In genomic region chr18:36315736-36316135, GRCh38 we compare ENCODE assay signal across 15 cellular contexts. TPM values are rescaled to one million over a fixed set of nuclear protein-coding genes. Genes with fewer than 3 reads are reported as not detected.
DNase-seq lines count a peak whose midpoint lies in the region; ATAC-seq, FAIRE-seq and TF ChIP-seq lines count a peak whose summit lies in the region.
"Had no signal": no experiment of that assay in that cellular context is flagged by ENCODE, and none has a peak within 500 bp of the region (broad histone marks: within the 10 kb centered on the region; RNA-seq: fewer than 3 reads in every experiment).

No MANE protein-coding gene starts in this region.

- intact Hi-C loops in PC-9 (cut with micrococcal nuclease; ENCODE audit: unreplicated experiment), result no loop called here

- TF ChIP-seq POLR2A in H1 (IDR thresholded peaks at IDR 0.05; ENCODE audit: control extremely low read depth in 1 of 2, low read depth in 2 of 2, low read length in 2 of 2), result no peak

- H3K18ac ChIP-seq in H1 (ENCODE audit: extremely low read depth, low read length), result no peak overlapping the region

- no peaks in the 10 kb centered on the region for H3K23me2 ChIP-seq in H1 (ENCODE audit: low read depth, low read length)

- H3K9me3 ChIP-seq in PC-9 (ENCODE audit: insufficient read depth, low read depth) (no peaks in the 10 kb centered on the region), H1 (ENCODE audit: insufficient read depth in 2 of 2, low read depth in 1 of 2, low read length in 1 of 2) (no peaks in the 10 kb centered on the region)

- no peak overlapping the region for H3K9ac ChIP-seq in H1 (replicated peaks in 1 of 4; ENCODE audit: extremely low read depth in 1 of 4, low read depth in 3 of 4, low read length in 3 of 4)
- H3K9ac ChIP-seq: BLaER1 treated with 17β-estradiol and CSF1 and Interleukin-3, amounts not matched to agents 10 nM and 100 nM had no signal

- ATAC-seq in GM18502 (IDR thresholded peaks at IDR 0.05; ENCODE audit: poor library complexity, unreplicated experiment), result no peak
- ATAC-seq: activated CD4-positive, CD25-positive, alpha-beta regulatory T cell treated with anti-CD3 and anti-CD28 coated beads, Interleukin-2, amount 50 U/mL, for 24 hours; activated T-helper 17 cell treated with anti-CD3 and anti-CD28 coated beads, Interleukin-2, amount 50 U/mL, for 72 hours had no signal

- H4K20me1 ChIP-seq in PC-9 (ENCODE audit: insufficient read depth), result no peaks in the 10 kb centered on the region
- H4K20me1 ChIP-seq in H1 (replicated peaks in 1 of 2; ENCODE audit: control insufficient read depth in 1 of 2, insufficient read depth in 2 of 2, low read length in 2 of 2), result no peaks in the 10 kb centered on the region
- H4K20me1 ChIP-seq: BLaER1 treated with 17β-estradiol and CSF1 and Interleukin-3, amounts not matched to agents 10 nM and 100 nM had no signal

- H3K27ac Mint-ChIP-seq in neural crest cell (ENCODE audit: unreplicated experiment) (peak overlapping the region; percentile 47), progenitor cell of endocrine pancreas (no peak overlapping the region)
- H3K27ac Mint-ChIP-seq: activated T-helper 17 cell treated with anti-CD3 and anti-CD28 coated beads, Interleukin-2, amount 50 U/mL, for 72 hours had no signal

- 91% methylated on average over 10 of the region's 10 CpGs; no CpG with 5 or more reads in 1 of the 2 experiments for WGBS in H1 (ENCODE audit: extremely low coverage in 1 of 2, insufficient coverage in 1 of 2, insufficient read length in 1 of 2, insufficient replicate concordance in 2 of 2, low coverage in 1 of 2, low lambda C conversion rate in 2 of 2, missing lambda C conversion rate in 1 of 2), 2 experiments

- no peak overlapping the region for H2BK15ac ChIP-seq in H1 (ENCODE audit: low read length)

- H3K4me2 ChIP-seq in PC-9 (no peak overlapping the region; the same call in 1 of the 2 replicates), H1 (ENCODE audit: insufficient read depth in 1 of 2, low read depth in 2 of 2, low read length in 2 of 2) (no peak overlapping the region)

- DNase-seq in EL, result peak; percentile 68
- DNase-seq in PC-9, result peak in 1 of 2 experiments; percentile 31
- peak in 1 of 2 experiments; percentile 30 for DNase-seq in H1 (ENCODE audit: low read depth in 1 of 2, low spot score in 2 of 2)
- DNase-seq in neural crest cell (ENCODE audit: low read depth, low spot score), result no peak
- DNase-seq in progenitor cell of endocrine pancreas (ENCODE audit: low spot score, unreplicated experiment), result no peak
- no peak for DNase-seq in NOMO-1 treated with dmso at 0.1 percent for 144 hours (lab: John Stamatoyannopoulos, UW; ENCODE audit: unreplicated experiment)
- no peak for DNase-seq in D721Med (ENCODE audit: insufficient read length, low spot score)
- DNase-seq: glutamatergic neuron, MM.1S, posterior cingulate gyrus, SIG-M5 had no signal

- no peaks in the 10 kb centered on the region; the same call in 1 of the 2 replicates for H3K79me1 ChIP-seq in H1 (ENCODE audit: low read depth, low read length)

- no peak overlapping the region for H3K56ac ChIP-seq in H1 (replicated peaks; ENCODE audit: insufficient read length, low read depth, low read length)

- no peak overlapping the region for H2BK5ac ChIP-seq in H1 (ENCODE audit: low read depth, low read length)

- no peak overlapping the region for H4K91ac ChIP-seq in H1 (replicated peaks; ENCODE audit: insufficient read length, low read length)

- H3K4me1 Mint-ChIP-seq in neural crest cell, result peaks cover 32% of the 10 kb centered on the region
- H3K4me1 Mint-ChIP-seq in progenitor cell of endocrine pancreas (ENCODE audit: low read depth), result no peaks in the 10 kb centered on the region
- H3K4me1 Mint-ChIP-seq: activated T-helper 17 cell treated with anti-CD3 and anti-CD28 coated beads, Interleukin-2, amount 50 U/mL, for 72 hours had no signal

- H3K36me3 Mint-ChIP-seq in neural crest cell (ENCODE audit: low read depth) (peaks cover 22% of the 10 kb centered on the region), progenitor cell of endocrine pancreas (ENCODE audit: insufficient read depth) (peaks cover 3% of the 10 kb centered on the region)

- H4K8ac ChIP-seq in H1 (ENCODE audit: extremely low read depth, insufficient read depth, low read length), result peak overlapping the region; percentile 35; the same call in 1 of the 2 replicates

- H4K5ac ChIP-seq in H1 (ENCODE audit: insufficient read length, low read depth, low read length), result no peak overlapping the region

- H3K9me2 ChIP-seq in PC-9 (ENCODE audit: insufficient read depth), result no peaks in the 10 kb centered on the region

- H3K9me3 Mint-ChIP-seq in neural crest cell, result peaks cover 15% of the 10 kb centered on the region
- peaks cover 19% of the 10 kb centered on the region for H3K9me3 Mint-ChIP-seq in progenitor cell of endocrine pancreas (ENCODE audit: low read depth)

- H2AK5ac ChIP-seq in H1 (ENCODE audit: low read depth, low read length), result no peak overlapping the region

- no peak overlapping the region for H3K4ac ChIP-seq in H1 (replicated peaks; ENCODE audit: insufficient read length, low read depth, low read length)

- H3K4me3 Mint-ChIP-seq in neural crest cell (no peak overlapping the region), progenitor cell of endocrine pancreas (ENCODE audit: low read depth) (no peak overlapping the region)
- H3K4me3 Mint-ChIP-seq: activated T-helper 17 cell treated with anti-CD3 and anti-CD28 coated beads, Interleukin-2, amount 50 U/mL, for 72 hours had no signal

- H3K4me1 ChIP-seq in PC-9 (replicated peaks; ENCODE audit: insufficient read depth), result peaks cover 58% of the 10 kb centered on the region
- no peaks in the 10 kb centered on the region for H3K4me1 ChIP-seq in H1 (replicated peaks in 1 of 4; ENCODE audit: control insufficient read depth in 3 of 4, insufficient read depth in 4 of 4, low read length in 3 of 4)

- no peak overlapping the region for H3K14ac ChIP-seq in H1 (ENCODE audit: insufficient read length)

- H3K79me2 ChIP-seq in PC-9 (ENCODE audit: low read depth), result peaks cover 22% of the 10 kb centered on the region
- H3K79me2 ChIP-seq in H1 (ENCODE audit: control insufficient read depth in 1 of 2, insufficient read depth in 2 of 2, low read length in 2 of 2), result no peaks in the 10 kb centered on the region

- POLR2A ChIA-PET in PC-9 (lab: Charles Lee; ENCODE audit: unreplicated experiment), result interaction anchor here (0.6 kb wide), 2 partner anchors 17 to 114 kb away, joined by 3 to 4 read pairs; no protein-coding TSS in a partner anchor
- POLR2A ChIA-PET in H1 (lab: Charles Lee; ENCODE audit: partially characterized antibody), result interaction anchor here (0.6 kb wide), 1 partner anchor 138 kb away, joined by 3 read pairs; no protein-coding TSS in a partner anchor

- no peaks in the 10 kb centered on the region for H3K27me3 Mint-ChIP-seq in neural crest cell (ENCODE audit: low read depth)
- no peaks in the 10 kb centered on the region for H3K27me3 Mint-ChIP-seq in progenitor cell of endocrine pancreas

- TF ChIP-seq CTCF in PC-9 (conservative IDR thresholded peaks at IDR 0.05), result no peak
- TF ChIP-seq CTCF in H1 (IDR thresholded peaks at IDR 0.05; ENCODE audit: control extremely low read depth in 1 of 3, insufficient read depth in 1 of 3, low read depth in 1 of 3, low read length in 3 of 3), result no peak
- no peak for TF ChIP-seq CTCF in neural crest cell (conservative IDR thresholded peaks at IDR 0.05)
- no peak for TF ChIP-seq CTCF in progenitor cell of endocrine pancreas (IDR thresholded peaks at IDR 0.05; ENCODE audit: unreplicated experiment)
- TF ChIP-seq CTCF in D721Med (IDR thresholded peaks at IDR 0.05; ENCODE audit: insufficient read depth, missing control alignments), result no peak

- H3K23ac ChIP-seq in H1 (ENCODE audit: insufficient read length), result no peak overlapping the region

- H2BK120ac ChIP-seq in H1 (replicated peaks; ENCODE audit: low read depth, low read length), result no peak overlapping the region

- no peaks in the 10 kb centered on the region for H3K27me3 ChIP-seq in PC-9 (ENCODE audit: insufficient read depth, low read depth)
- H3K27me3 ChIP-seq in H1 (replicated peaks in 1 of 4; ENCODE audit: control insufficient read depth in 3 of 4, extremely low read depth in 1 of 4, insufficient read depth in 3 of 4, low read length in 3 of 4), result no peaks in the 10 kb centered on the region
- H3K27me3 ChIP-seq: BLaER1 treated with 17β-estradiol and CSF1 and Interleukin-3, amounts not matched to agents 10 nM and 100 nM had no signal

- no peak for TF ChIP-seq EP300 in H1 (IDR thresholded peaks at IDR 0.05; ENCODE audit: borderline replicate concordance in 1 of 2, low read depth in 2 of 2, low read length in 2 of 2)

- no peaks in the 10 kb centered on the region for H3K36me3 ChIP-seq in PC-9 (ENCODE audit: low read depth)
- no peaks in the 10 kb centered on the region for H3K36me3 ChIP-seq in H1 (ENCODE audit: control insufficient read depth in 2 of 4, insufficient read depth in 4 of 4, low read length in 3 of 4)
- H3K36me3 ChIP-seq: BLaER1 treated with 17β-estradiol and CSF1 and Interleukin-3, amounts not matched to agents 10 nM and 100 nM had no signal

- H3F3A ChIP-seq in PC-9 (ENCODE audit: insufficient read depth, low read depth), result peaks cover 14% of the 10 kb centered on the region; the same call in 1 of the 2 replicates

- no peak overlapping the region for H2BK20ac ChIP-seq in H1 (ENCODE audit: low read length)

- TF ChIP-seq RAD21 in H1 (IDR thresholded peaks at IDR 0.05 in 1 of 2, conservative IDR thresholded peaks at IDR 0.05 in 1 of 2; ENCODE audit: low read depth in 2 of 2, low read length in 2 of 2), result no peak

- H3K27ac ChIP-seq in PC-9 (peak overlapping the region; percentile 67; the same call in 1 of the 2 replicates), H1 (ENCODE audit: low read depth, low read length) (no peak overlapping the region)
- H3K27ac ChIP-seq: BLaER1 treated with 17β-estradiol and CSF1 and Interleukin-3, amounts not matched to agents 10 nM and 100 nM had no signal

- FAIRE-seq in H1 (lab: Jason Lieb, UNC) (no peak), D721Med (lab: Jason Lieb, UNC) (no peak)

- no TSS peak for BruUV-seq in PC-9 (replicated peaks; lab: Mats Ljungman, UMichigan)

- H3K4me3 ChIP-seq in PC-9 (no peak overlapping the region), H1 (ENCODE audit: extremely low read depth in 1 of 4, insufficient read depth in 2 of 4, low read depth in 3 of 4, low read length in 4 of 4) (no peak overlapping the region)
- H3K4me3 ChIP-seq: BLaER1 treated with 17β-estradiol and CSF1 and Interleukin-3, amounts not matched to agents 10 nM and 100 nM had no signal

- H2AFZ ChIP-seq in PC-9, result no peak overlapping the region
- no peak overlapping the region for H2AFZ ChIP-seq in H1 (ENCODE audit: low read length)

- CTCF ChIA-PET in PC-9 (lab: Charles Lee) (interaction anchor here (0.7 kb wide), 1 partner anchor 99 kb away, joined by 5 read pairs; no protein-coding TSS in a partner anchor), H1 (lab: Charles Lee; ENCODE audit: partially characterized antibody) (interaction anchor here (0.6 kb wide), 1 partner anchor 8 kb away, joined by 3 read pairs; no protein-coding TSS in a partner anchor)

- no peak overlapping the region for H2BK12ac ChIP-seq in H1 (ENCODE audit: low read depth, low read length)

RNA-seq across cellular contexts. Expression of gene FHOD3, which starts 18.2 kb away (rescaled TPM):
- total RNA-seq in PC-9 (2021) (10.6 and 13.3 TPM in 2 replicates), neural crest cell (28.6 and 29.0 TPM in 2 replicates), progenitor cell of endocrine pancreas (1.6 and 2.6 TPM in 2 replicates)
- 10.5 TPM in 2 replicates for total RNA-seq in H1 (2021; fragmentation: NEBNext Ultra II Directional; extraction: Animal tissue kit (Norgen Biotek cat#: 25700))
- 7.6 and 9.7 TPM in 2 replicates for polyA plus RNA-seq in H1 (2011; rRNA removed)
- 10.6 TPM for polyA plus RNA-seq in H1 (2011; cell fraction: cytosol; rRNA removed)
- 14.4 TPM for polyA plus RNA-seq in H1 (2011; cell fraction: nucleus; rRNA removed)
- 9.2 to 11.9 TPM (median 11.0 TPM) in 4 replicates for polyA plus RNA-seq in H1 (2012, experiment 1 of 2)
- 3.0 TPM for polyA plus RNA-seq in H1 (2012, experiment 2 of 2)
- polyA plus RNA-seq in H1 (2013, experiment 1 of 2), result 3.7 TPM
- polyA plus RNA-seq in H1 (2013, experiment 2 of 2), result 4.7 TPM
- 10.0 and 10.7 TPM in 2 replicates for polyA minus RNA-seq in H1 (2011; rRNA and poly(A)+ RNA removed)
- polyA minus RNA-seq in H1 (2011; cell fraction: cytosol; rRNA and poly(A)+ RNA removed), result 6.8 TPM
- 20.7 TPM for polyA minus RNA-seq in H1 (2011; cell fraction: nucleus; rRNA and poly(A)+ RNA removed)
- total RNA-seq: activated T-helper 17 cell treated with anti-CD3 and anti-CD28 coated beads, Interleukin-2, amount 50 U/mL, for 72 hours had no signal
